19 cellular contexts compared by ENCODE assay signal in genomic region chr5:76455531-76456132, GRCh38. TPM values are rescaled to one million over a fixed set of nuclear protein-coding genes. Genes with fewer than 3 reads are reported as not detected.
"Had no signal": no experiment of that assay in that cellular context is flagged by ENCODE, and none has a peak within 500 bp of the region (broad histone marks: within the 10 kb centered on the region; RNA-seq: fewer than 3 reads in every experiment).

No MANE protein-coding gene starts in this region.

- H3K9me3 Mint-ChIP-seq: mesothelial cell of epicardium, nephron progenitor cell had no signal

- H3K27me3 Mint-ChIP-seq: activated naive CD8-positive, alpha-beta T cell treated with anti-CD3 and anti-CD28 coated beads, Interleukin-2, amount 10 ng/mL, durations not matched to agents 7 days and 5 days had no signal

- H3K4me3 ChIP-seq: body of pancreas, dorsolateral prefrontal cortex, lung, transverse colon had no signal

- H3K9me3 ChIP-seq: body of pancreas, transverse colon had no signal

- H3K27me3 ChIP-seq: body of pancreas, transverse colon had no signal

- H3K36me3 Mint-ChIP-seq: mesothelial cell of epicardium had no signal

- H3K4me1 ChIP-seq: foreskin keratinocyte had no signal

- H3K27ac Mint-ChIP-seq: activated naive CD8-positive, alpha-beta T cell treated with anti-CD3 and anti-CD28 coated beads, Interleukin-2, amount 10 ng/mL, durations not matched to agents 7 days and 5 days; mesothelial cell of epicardium; nephron progenitor cell had no signal

- H3K36me3 ChIP-seq: transverse colon had no signal

- DNase-seq: activated CD4-positive, alpha-beta T cell treated with anti-CD3 and anti-CD28 coated beads for 1 hour; activated CD8-positive, alpha-beta memory T cell treated with anti-CD3 and anti-CD28 coated beads for 24 hours; activated naive CD4-positive, alpha-beta T cell treated with Interleukin-2 at 50 U/mL for 16 hours; activated naive CD8-positive, alpha-beta T cell treated with anti-CD3 and anti-CD28 coated beads, Interleukin-2, amount 10 ng/mL, durations not matched to agents 7 days and 5 days; amygdala; body of pancreas; dorsolateral prefrontal cortex; foreskin keratinocyte; hippocampal formation; nephron progenitor cell; retina; stimulated activated CD4-positive, alpha-beta T cell treated with anti-CD3 and anti-CD28 coated beads, Interleukin-12 subunit alpha, Interleukin-12 subunit beta, amount 100 ng/mL, for 4 hours; stimulated activated CD4-positive, alpha-beta T cell treated with anti-CD3 and anti-CD28 coated beads, Interleukin-1b, Interleukin-23, amount 100 ng/mL, for 48 hours; stimulated activated CD8-positive, alpha-beta memory T cell treated with anti-CD3 and anti-CD28 coated beads, Interleukin-4, amount 100 ng/mL, for 48 hours; stimulated activated naive CD4-positive, alpha-beta T cell; transverse colon had no signal

- H3K4me3 Mint-ChIP-seq: activated naive CD8-positive, alpha-beta T cell treated with anti-CD3 and anti-CD28 coated beads, Interleukin-2, amount 10 ng/mL, durations not matched to agents 7 days and 5 days; mesothelial cell of epicardium; nephron progenitor cell had no signal

- ATAC-seq: body of pancreas, foreskin keratinocyte had no signal

- H3K27ac ChIP-seq: dorsolateral prefrontal cortex, foreskin keratinocyte, transverse colon, VCaP had no signal

RNA-seq across cellular contexts. Expression of gene IQGAP2, which starts 52.5 kb away (rescaled TPM):
- polyA plus RNA-seq: foreskin keratinocyte had no signal
